1 cellular context compared by ENCODE assay signal in the genomic region with DNA sequence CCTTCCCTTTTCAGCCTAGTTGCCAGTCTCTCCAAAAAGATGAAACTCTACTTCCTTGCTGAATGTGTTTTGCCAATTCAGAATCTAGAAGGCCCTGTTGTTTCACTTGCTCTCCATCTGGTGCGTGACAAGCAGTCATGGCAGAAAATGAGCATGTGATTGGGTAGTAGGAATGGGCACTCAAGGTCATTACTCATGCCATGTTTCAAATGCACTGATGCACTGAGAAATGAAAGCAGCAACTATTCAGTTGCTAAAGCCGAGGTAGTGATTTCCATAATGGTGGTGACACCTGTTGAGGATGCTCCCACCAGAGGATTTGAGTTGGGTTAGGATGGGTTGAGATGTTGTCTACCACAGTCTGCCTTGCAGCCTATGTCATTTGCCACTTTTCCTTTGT.
TF ChIP-seq lines count a peak whose summit lies in the region.

No MANE protein-coding gene starts in this region.

TF ChIP-seq in GM12878, 131 proteins besides CTCF, POLR2A, EP300 and RAD21 (continued from another document):
- TF ChIP-seq, protein P1, sequence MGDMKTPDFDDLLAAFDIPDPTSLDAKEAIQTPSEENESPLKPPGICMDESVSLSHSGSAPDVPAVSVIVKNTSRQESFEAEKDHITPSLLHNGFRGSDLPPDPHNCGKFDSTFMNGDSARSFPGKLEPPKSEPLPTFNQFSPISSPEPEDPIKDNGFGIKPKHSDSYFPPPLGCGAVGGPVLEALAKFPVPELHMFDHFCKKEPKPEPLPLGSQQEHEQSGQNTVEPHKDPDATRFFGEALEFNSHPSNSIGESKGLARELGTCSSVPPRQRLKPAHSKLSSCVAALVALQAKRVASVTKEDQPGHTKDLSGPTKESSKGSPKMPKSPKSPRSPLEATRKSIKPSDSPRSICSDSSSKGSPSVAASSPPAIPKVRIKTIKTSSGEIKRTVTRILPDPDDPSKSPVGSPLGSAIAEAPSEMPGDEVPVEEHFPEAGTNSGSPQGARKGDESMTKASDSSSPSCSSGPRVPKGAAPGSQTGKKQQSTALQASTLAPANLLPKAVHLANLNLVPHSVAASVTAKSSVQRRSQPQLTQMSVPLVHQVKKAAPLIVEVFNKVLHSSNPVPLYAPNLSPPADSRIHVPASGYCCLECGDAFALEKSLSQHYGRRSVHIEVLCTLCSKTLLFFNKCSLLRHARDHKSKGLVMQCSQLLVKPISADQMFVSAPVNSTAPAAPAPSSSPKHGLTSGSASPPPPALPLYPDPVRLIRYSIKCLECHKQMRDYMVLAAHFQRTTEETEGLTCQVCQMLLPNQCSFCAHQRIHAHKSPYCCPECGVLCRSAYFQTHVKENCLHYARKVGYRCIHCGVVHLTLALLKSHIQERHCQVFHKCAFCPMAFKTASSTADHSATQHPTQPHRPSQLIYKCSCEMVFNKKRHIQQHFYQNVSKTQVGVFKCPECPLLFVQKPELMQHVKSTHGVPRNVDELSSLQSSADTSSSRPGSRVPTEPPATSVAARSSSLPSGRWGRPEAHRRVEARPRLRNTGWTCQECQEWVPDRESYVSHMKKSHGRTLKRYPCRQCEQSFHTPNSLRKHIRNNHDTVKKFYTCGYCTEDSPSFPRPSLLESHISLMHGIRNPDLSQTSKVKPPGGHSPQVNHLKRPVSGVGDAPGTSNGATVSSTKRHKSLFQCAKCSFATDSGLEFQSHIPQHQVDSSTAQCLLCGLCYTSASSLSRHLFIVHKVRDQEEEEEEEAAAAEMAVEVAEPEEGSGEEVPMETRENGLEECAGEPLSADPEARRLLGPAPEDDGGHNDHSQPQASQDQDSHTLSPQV (IDR thresholded peaks at IDR 0.05), result no peak; the same call in 1 of the 2 replicates
- no peak for TF ChIP-seq SMC3 (IDR thresholded peaks at IDR 0.05; ENCODE audit: borderline replicate concordance, low read length)
- TF ChIP-seq, protein P2, sequence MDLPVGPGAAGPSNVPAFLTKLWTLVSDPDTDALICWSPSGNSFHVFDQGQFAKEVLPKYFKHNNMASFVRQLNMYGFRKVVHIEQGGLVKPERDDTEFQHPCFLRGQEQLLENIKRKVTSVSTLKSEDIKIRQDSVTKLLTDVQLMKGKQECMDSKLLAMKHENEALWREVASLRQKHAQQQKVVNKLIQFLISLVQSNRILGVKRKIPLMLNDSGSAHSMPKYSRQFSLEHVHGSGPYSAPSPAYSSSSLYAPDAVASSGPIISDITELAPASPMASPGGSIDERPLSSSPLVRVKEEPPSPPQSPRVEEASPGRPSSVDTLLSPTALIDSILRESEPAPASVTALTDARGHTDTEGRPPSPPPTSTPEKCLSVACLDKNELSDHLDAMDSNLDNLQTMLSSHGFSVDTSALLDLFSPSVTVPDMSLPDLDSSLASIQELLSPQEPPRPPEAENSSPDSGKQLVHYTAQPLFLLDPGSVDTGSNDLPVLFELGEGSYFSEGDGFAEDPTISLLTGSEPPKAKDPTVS (IDR thresholded peaks at IDR 0.05; ENCODE audit: low read depth, low read length), result no peak
- TF ChIP-seq EED (IDR thresholded peaks at IDR 0.05; ENCODE audit: low read depth), result peak; percentile 85
- TF ChIP-seq CREM (IDR thresholded peaks at IDR 0.05; ENCODE audit: low read depth), result peak; percentile 67
- TF ChIP-seq MYC (IDR thresholded peaks at IDR 0.05; ENCODE audit: insufficient read depth, insufficient read length, insufficient replicate concordance, low read length, severe bottlenecking), result no peak
- TF ChIP-seq CBX3 (IDR thresholded peaks at IDR 0.05; ENCODE audit: borderline replicate concordance, low read depth), result no peak
- TF ChIP-seq, protein P3, sequence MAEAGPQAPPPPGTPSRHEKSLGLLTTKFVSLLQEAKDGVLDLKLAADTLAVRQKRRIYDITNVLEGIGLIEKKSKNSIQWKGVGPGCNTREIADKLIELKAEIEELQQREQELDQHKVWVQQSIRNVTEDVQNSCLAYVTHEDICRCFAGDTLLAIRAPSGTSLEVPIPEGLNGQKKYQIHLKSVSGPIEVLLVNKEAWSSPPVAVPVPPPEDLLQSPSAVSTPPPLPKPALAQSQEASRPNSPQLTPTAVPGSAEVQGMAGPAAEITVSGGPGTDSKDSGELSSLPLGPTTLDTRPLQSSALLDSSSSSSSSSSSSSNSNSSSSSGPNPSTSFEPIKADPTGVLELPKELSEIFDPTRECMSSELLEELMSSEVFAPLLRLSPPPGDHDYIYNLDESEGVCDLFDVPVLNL (IDR thresholded peaks at IDR 0.05; ENCODE audit: low read depth, low read length), result no peak
- TF ChIP-seq, protein P4, sequence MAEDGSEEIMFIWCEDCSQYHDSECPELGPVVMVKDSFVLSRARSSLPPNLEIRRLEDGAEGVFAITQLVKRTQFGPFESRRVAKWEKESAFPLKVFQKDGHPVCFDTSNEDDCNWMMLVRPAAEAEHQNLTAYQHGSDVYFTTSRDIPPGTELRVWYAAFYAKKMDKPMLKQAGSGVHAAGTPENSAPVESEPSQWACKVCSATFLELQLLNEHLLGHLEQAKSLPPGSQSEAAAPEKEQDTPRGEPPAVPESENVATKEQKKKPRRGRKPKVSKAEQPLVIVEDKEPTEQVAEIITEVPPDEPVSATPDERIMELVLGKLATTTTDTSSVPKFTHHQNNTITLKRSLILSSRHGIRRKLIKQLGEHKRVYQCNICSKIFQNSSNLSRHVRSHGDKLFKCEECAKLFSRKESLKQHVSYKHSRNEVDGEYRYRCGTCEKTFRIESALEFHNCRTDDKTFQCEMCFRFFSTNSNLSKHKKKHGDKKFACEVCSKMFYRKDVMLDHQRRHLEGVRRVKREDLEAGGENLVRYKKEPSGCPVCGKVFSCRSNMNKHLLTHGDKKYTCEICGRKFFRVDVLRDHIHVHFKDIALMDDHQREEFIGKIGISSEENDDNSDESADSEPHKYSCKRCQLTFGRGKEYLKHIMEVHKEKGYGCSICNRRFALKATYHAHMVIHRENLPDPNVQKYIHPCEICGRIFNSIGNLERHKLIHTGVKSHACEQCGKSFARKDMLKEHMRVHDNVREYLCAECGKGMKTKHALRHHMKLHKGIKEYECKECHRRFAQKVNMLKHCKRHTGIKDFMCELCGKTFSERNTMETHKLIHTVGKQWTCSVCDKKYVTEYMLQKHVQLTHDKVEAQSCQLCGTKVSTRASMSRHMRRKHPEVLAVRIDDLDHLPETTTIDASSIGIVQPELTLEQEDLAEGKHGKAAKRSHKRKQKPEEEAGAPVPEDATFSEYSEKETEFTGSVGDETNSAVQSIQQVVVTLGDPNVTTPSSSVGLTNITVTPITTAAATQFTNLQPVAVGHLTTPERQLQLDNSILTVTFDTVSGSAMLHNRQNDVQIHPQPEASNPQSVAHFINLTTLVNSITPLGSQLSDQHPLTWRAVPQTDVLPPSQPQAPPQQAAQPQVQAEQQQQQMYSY (CRISPR knock-in tag; IDR thresholded peaks at IDR 0.05), result no peak
TF ChIP-seq in GM12878: peak in this region for 32.
